18 cellular contexts compared by ENCODE assay signal in genomic region chr3:185089751-185090150, GRCh38.
"Had no signal": no experiment of that assay in that cellular context is flagged by ENCODE, and none has a peak within 500 bp of the region (broad histone marks: within the 10 kb centered on the region; RNA-seq: fewer than 3 reads in every experiment).

No MANE protein-coding gene starts in this region.

- H3K27ac ChIP-seq: HL-60, RWPE1 had no signal

- DNase-seq: KBM-7, MV-4-11, NCI-H1048, NCI-H1105, NCI-H1436 treated with DMSO at 0.1 percent for 48 hours, NCI-H1694, NCI-H187 treated with DMSO at 0.1 percent for 48 hours, NCI-H2029 treated with DMSO at 0.1 percent for 48 hours, NCI-H2171 treated with DMSO at 0.1 percent for 48 hours, NCI-H446, NCI-H510A, NCI-H524 treated with DMSO at 0.1 percent for 48 hours, NCI-H774, SHP77 had no signal

- ATAC-seq: Panc1, SK-N-SH treated with all-trans-retinoic acid at 6 μM for 48 hours had no signal
